In the genomic region with DNA sequence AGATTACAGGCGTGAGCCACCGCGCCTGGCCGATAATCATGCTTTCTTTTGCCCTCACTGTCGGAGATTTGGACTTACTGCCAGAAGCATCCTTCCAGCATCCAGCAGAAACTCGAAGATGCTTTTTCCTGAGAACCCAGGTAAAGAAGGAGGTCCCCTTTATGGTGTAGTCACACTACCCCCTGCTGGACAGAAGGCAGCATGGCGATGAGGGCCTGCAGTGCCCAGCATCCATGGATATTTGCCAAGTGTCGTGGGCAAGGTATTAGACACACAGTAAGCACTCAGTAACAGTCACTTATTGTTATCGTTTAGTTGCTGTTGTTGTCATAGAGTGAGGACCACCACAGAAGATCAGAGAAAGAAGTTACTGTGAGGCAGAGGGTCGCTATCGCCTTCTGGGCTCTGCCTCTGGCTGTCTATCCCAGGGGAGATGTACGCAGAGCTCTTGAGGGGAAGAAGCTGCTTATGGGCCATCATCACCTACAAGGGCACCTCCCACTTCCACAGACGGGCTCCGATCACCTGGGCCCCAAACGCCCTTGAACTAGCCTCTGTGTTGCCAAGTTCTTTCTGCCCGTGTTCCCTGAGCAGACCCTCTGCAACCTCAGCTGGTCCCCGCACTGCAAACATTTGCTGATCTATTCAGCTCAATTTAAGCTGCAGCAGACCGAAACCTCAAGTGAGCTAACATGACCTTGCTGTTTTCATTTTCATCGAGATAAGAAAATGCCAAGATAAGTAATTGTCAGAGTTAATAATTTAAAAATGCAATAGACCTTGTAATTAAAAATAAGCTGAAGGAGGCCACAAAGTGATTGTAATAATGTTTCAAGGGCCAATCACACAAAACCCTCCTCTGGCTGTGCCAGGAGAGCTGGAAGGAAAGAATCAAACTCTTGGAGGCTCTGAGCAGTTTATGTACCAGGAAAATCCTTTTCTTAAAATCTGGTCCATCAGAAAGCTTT, we compare ENCODE assay signal across 9 cellular contexts. TPM values are rescaled to one million over a fixed set of nuclear protein-coding genes. Genes with fewer than 3 reads are reported as not detected.
DNase-seq lines count a peak whose midpoint lies in the region; ATAC-seq, FAIRE-seq and TF ChIP-seq lines count a peak whose summit lies in the region.
"Had no signal": no experiment of that assay in that cellular context is flagged by ENCODE, and none has a peak within 500 bp of the region (broad histone marks: within the 10 kb centered on the region; RNA-seq: fewer than 3 reads in every experiment).

No MANE protein-coding gene starts in this region.

- ATAC-seq in aorta (ENCODE audit: low FRiP score), result peak; percentile 53

- no peaks in the 10 kb centered on the region for H3K36me3 ChIP-seq in aorta (ENCODE audit: control insufficient read depth in 1 of 2, insufficient read depth in 2 of 2, low read length in 1 of 2)

- peaks cover 3 to 5% of the 10 kb centered on the region in 2 donors for H3K4me1 ChIP-seq in aorta (ENCODE audit: control insufficient read depth in 1 of 2, insufficient read depth in 2 of 2, low read length in 2 of 2)

- intact Hi-C loops in aorta (cut with DNase I), result loop anchor here in 1 of 2 donors (5.0 kb wide), 1 partner anchor 522 kb away; no protein-coding TSS in a partner anchor

- FAIRE-seq in GM19239 (lab: Jason Lieb, UNC), result no peak
- FAIRE-seq: colon had no signal

- H3K4me3 ChIP-seq in aorta (ENCODE audit: low read length in 2 of 2), result no peak overlapping the region

- TF ChIP-seq POLR2A in erythroblast (IDR thresholded peaks at IDR 0.05; ENCODE audit: low read length), result no peak

- 65 to 72% methylated on average over 19 of the region's 19 CpGs for whole genome bisulfite sequencing in aorta, 2 donors

- no peak overlapping the region for H3K27ac ChIP-seq in 22Rv1
- H3K27ac ChIP-seq in VCaP, result peak overlapping the region; percentile 62
- no peak overlapping the region for H3K27ac ChIP-seq in aorta (ENCODE audit: low read depth in 1 of 2, low read length in 2 of 2)

- peak; percentile 48 for DNase-seq in GM10266 (ENCODE audit: extremely low spot score)
- peak; percentile 69 for DNase-seq in NCI-H1092 treated with DMSO at 0.1 percent for 48 hours (lab: John Stamatoyannopoulos, UW)
- DNase-seq in erythroblast (lab: John Stamatoyannopoulos, UW), result peak; percentile 78 to 86
- peak; percentile 27 for DNase-seq in myocyte (ENCODE audit: low read depth)
- DNase-seq in aorta, result no peak
- no peak for DNase-seq in GM19239 (ENCODE audit: insufficient read length, low spot score)

- H3K27me3 ChIP-seq in aorta (ENCODE audit: control insufficient read depth in 1 of 2, insufficient read depth in 2 of 2, low read length in 1 of 2), result no peaks in the 10 kb centered on the region

- H3K9me3 ChIP-seq in aorta (ENCODE audit: control insufficient read depth, low read length), result no peaks in the 10 kb centered on the region

- TF ChIP-seq CTCF in 22Rv1 (IDR thresholded peaks at IDR 0.05), result peak; percentile 62
- TF ChIP-seq CTCF in GM10266 (IDR thresholded peaks at IDR 0.05; ENCODE audit: control insufficient read depth, insufficient read depth, low read depth, missing control alignments), result peak; percentile 78
- TF ChIP-seq CTCF in VCaP (conservative IDR thresholded peaks at IDR 0.05), result peak; percentile 82

RNA-seq across cellular contexts. Expression of a gene that starts 23.9 kb away (rescaled TPM):
- total RNA-seq in myocyte (106 and 113 TPM in 2 replicates), aorta (10 to 100 TPM; 32.3 to 34.4 TPM)
- polyA plus RNA-seq in myocyte (2012), result 93.2 TPM
- 10 to 100 TPM; 18.7 to 30.6 TPM for polyA plus RNA-seq in aorta

Comparison
In these comparisons a context has a peak if more than half of its experiments do, and no peak if none do; other contexts are left out.
1. DNase-seq: peak in GM10266 (single experiment), NCI-H1092 treated with DMSO at 0.1 percent for 48 hours (single experiment), erythroblast (2 of 2) and myocyte (single experiment); none in aorta (0 of 2) and GM19239 (single experiment).
2. Peak in every context shown above with its lines, with median percentiles within 50 percentile points of each other: CTCF ChIP-seq.